ENCODE assay signal across 1 cellular context in the genomic region with DNA sequence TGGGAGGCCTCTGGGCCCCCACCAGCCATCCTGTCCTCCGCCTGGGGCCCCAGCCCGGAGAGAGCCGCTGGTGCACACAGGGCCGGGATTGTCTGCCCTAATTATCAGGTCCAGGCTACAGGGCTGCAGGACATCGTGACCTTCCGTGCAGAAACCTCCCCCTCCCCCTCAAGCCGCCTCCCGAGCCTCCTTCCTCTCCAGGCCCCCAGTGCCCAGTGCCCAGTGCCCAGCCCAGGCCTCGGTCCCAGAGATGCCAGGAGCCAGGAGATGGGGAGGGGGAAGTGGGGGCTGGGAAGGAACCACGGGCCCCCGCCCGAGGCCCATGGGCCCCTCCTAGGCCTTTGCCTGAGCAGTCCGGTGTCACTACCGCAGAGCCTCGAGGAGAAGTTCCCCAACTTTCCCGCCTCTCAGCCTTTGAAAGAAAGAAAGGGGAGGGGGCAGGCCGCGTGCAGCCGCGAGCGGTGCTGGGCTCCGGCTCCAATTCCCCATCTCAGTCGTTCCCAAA.
TF ChIP-seq lines count a peak whose summit lies in the region.

No MANE protein-coding gene starts in this region.

TF ChIP-seq in HepG2, 621 proteins besides CTCF, POLR2A, EP300 and RAD21 (continued from another document and continues in another):
- TF ChIP-seq ZHX2 (IDR thresholded peaks at IDR 0.05; ENCODE audit: low read depth) = peak; percentile 7; the same call in 1 of the 2 replicates
- no peak for TF ChIP-seq ZHX2 (CRISPR knock-in tag; IDR thresholded peaks at IDR 0.05; ENCODE audit: borderline replicate concordance)
- TF ChIP-seq PHF8 (CRISPR knock-in tag; IDR thresholded peaks at IDR 0.05) = peak; percentile 4; the same call in 1 of the 2 replicates
- TF ChIP-seq HOXD1 (CRISPR knock-in tag; IDR thresholded peaks at IDR 0.05) = 0 out of 2 replicates have a peak, but pooled peaks have one; percentile 33
- TF ChIP-seq ZNF350 (CRISPR knock-in tag; IDR thresholded peaks at IDR 0.05; ENCODE audit: borderline replicate concordance, low read depth) = peak; percentile 73; the same call in 1 of the 2 replicates
- peak; percentile 84 for TF ChIP-seq ZFX (CRISPR knock-in tag; IDR thresholded peaks at IDR 0.05; ENCODE audit: low read depth)
- peak; percentile 84; the same call in 1 of the 2 replicates for TF ChIP-seq MAZ (IDR thresholded peaks at IDR 0.05; ENCODE audit: borderline replicate concordance, low read depth, low read length)
- TF ChIP-seq MAZ (CRISPR knock-in tag; IDR thresholded peaks at IDR 0.05; ENCODE audit: low read depth) = peak; percentile 31
- TF ChIP-seq NR2F2 (IDR thresholded peaks at IDR 0.05; ENCODE audit: borderline replicate concordance, low read depth) = no peak
- TF ChIP-seq ZNF629 (CRISPR knock-in tag; conservative IDR thresholded peaks at IDR 0.05) = no peak
- TF ChIP-seq SNAPC2 (CRISPR knock-in tag; IDR thresholded peaks at IDR 0.05) = 0 out of 2 replicates have a peak, but pooled peaks have one; percentile 28
- peak; percentile 41; the same call in 1 of the 2 replicates for TF ChIP-seq POLR2AphosphoS5 (IDR thresholded peaks at IDR 0.05; ENCODE audit: low read depth, low read length)
- TF ChIP-seq SNAI1 (CRISPR knock-in tag; IDR thresholded peaks at IDR 0.05; ENCODE audit: borderline replicate concordance) = peak; percentile 14; the same call in 1 of the 2 replicates
- peak in 1 of 2 experiments; percentile 15; a peak in 1 of 4 replicates for TF ChIP-seq NR2F1 (CRISPR knock-in tag; IDR thresholded peaks at IDR 0.05)
- no peak for TF ChIP-seq BCL6 (CRISPR knock-in tag; IDR thresholded peaks at IDR 0.05)
- no peak; the same call in 1 of the 2 replicates for TF ChIP-seq IKZF5 (CRISPR knock-in tag; IDR thresholded peaks at IDR 0.05)
- TF ChIP-seq PCBP2 (optimal IDR thresholded peaks at IDR 0.05; ENCODE audit: low read depth, low read length, poor library complexity, severe bottlenecking) = peak; percentile 10
- TF ChIP-seq, protein P1, sequence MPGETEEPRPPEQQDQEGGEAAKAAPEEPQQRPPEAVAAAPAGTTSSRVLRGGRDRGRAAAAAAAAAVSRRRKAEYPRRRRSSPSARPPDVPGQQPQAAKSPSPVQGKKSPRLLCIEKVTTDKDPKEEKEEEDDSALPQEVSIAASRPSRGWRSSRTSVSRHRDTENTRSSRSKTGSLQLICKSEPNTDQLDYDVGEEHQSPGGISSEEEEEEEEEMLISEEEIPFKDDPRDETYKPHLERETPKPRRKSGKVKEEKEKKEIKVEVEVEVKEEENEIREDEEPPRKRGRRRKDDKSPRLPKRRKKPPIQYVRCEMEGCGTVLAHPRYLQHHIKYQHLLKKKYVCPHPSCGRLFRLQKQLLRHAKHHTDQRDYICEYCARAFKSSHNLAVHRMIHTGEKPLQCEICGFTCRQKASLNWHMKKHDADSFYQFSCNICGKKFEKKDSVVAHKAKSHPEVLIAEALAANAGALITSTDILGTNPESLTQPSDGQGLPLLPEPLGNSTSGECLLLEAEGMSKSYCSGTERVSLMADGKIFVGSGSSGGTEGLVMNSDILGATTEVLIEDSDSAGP (CRISPR knock-in tag; IDR thresholded peaks at IDR 0.05; ENCODE audit: borderline replicate concordance) = peak; percentile 74
- 0 out of 2 replicates have a peak, but pooled peaks have one; percentile 38 for TF ChIP-seq ZNF740 (CRISPR knock-in tag; IDR thresholded peaks at IDR 0.05)
- peak; percentile 37; the same call in 1 of the 2 replicates for TF ChIP-seq ZNF768 (CRISPR knock-in tag; IDR thresholded peaks at IDR 0.05)
- TF ChIP-seq ZNF251 (CRISPR knock-in tag; IDR thresholded peaks at IDR 0.05) = peak; percentile 32; the same call in 1 of the 2 replicates
- 0 out of 2 replicates have a peak, but pooled peaks have one; percentile 5 for TF ChIP-seq DPF2 (CRISPR knock-in tag; IDR thresholded peaks at IDR 0.05; ENCODE audit: borderline replicate concordance, low read depth)
- TF ChIP-seq RFXANK (CRISPR knock-in tag; IDR thresholded peaks at IDR 0.05) = no peak
- peak; percentile 39; the same call in 1 of the 2 replicates for TF ChIP-seq ZZZ3 (CRISPR knock-in tag; IDR thresholded peaks at IDR 0.05; ENCODE audit: borderline replicate concordance)
- TF ChIP-seq ZBTB4 (CRISPR knock-in tag; IDR thresholded peaks at IDR 0.05; ENCODE audit: borderline replicate concordance) = peak; percentile 56; the same call in 1 of the 2 replicates
- TF ChIP-seq ZNF253 (CRISPR knock-in tag; IDR thresholded peaks at IDR 0.05; ENCODE audit: borderline replicate concordance) = no peak
- 0 out of 2 replicates have a peak, but pooled peaks have one; percentile 7 for TF ChIP-seq ZNF101 (CRISPR knock-in tag; IDR thresholded peaks at IDR 0.05; ENCODE audit: borderline replicate concordance, low read depth)
- no peak for TF ChIP-seq FOXO1 (CRISPR knock-in tag; IDR thresholded peaks at IDR 0.05)
- TF ChIP-seq, protein P2, sequence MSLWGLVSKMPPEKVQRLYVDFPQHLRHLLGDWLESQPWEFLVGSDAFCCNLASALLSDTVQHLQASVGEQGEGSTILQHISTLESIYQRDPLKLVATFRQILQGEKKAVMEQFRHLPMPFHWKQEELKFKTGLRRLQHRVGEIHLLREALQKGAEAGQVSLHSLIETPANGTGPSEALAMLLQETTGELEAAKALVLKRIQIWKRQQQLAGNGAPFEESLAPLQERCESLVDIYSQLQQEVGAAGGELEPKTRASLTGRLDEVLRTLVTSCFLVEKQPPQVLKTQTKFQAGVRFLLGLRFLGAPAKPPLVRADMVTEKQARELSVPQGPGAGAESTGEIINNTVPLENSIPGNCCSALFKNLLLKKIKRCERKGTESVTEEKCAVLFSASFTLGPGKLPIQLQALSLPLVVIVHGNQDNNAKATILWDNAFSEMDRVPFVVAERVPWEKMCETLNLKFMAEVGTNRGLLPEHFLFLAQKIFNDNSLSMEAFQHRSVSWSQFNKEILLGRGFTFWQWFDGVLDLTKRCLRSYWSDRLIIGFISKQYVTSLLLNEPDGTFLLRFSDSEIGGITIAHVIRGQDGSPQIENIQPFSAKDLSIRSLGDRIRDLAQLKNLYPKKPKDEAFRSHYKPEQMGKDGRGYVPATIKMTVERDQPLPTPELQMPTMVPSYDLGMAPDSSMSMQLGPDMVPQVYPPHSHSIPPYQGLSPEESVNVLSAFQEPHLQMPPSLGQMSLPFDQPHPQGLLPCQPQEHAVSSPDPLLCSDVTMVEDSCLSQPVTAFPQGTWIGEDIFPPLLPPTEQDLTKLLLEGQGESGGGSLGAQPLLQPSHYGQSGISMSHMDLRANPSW (CRISPR knock-in tag; IDR thresholded peaks at IDR 0.05; ENCODE audit: borderline replicate concordance) = peak; percentile 52
- TF ChIP-seq NCOR1 (IDR thresholded peaks at IDR 0.05; ENCODE audit: borderline replicate concordance, low read length) = 0 out of 2 replicates have a peak, but pooled peaks have one; percentile 44
- TF ChIP-seq ZSCAN30 (CRISPR knock-in tag; IDR thresholded peaks at IDR 0.05) = peak; percentile 88
- peak; percentile 52; the same call in 1 of the 2 replicates for TF ChIP-seq ZNF678 (CRISPR knock-in tag; IDR thresholded peaks at IDR 0.05)
- TF ChIP-seq, protein P3, sequence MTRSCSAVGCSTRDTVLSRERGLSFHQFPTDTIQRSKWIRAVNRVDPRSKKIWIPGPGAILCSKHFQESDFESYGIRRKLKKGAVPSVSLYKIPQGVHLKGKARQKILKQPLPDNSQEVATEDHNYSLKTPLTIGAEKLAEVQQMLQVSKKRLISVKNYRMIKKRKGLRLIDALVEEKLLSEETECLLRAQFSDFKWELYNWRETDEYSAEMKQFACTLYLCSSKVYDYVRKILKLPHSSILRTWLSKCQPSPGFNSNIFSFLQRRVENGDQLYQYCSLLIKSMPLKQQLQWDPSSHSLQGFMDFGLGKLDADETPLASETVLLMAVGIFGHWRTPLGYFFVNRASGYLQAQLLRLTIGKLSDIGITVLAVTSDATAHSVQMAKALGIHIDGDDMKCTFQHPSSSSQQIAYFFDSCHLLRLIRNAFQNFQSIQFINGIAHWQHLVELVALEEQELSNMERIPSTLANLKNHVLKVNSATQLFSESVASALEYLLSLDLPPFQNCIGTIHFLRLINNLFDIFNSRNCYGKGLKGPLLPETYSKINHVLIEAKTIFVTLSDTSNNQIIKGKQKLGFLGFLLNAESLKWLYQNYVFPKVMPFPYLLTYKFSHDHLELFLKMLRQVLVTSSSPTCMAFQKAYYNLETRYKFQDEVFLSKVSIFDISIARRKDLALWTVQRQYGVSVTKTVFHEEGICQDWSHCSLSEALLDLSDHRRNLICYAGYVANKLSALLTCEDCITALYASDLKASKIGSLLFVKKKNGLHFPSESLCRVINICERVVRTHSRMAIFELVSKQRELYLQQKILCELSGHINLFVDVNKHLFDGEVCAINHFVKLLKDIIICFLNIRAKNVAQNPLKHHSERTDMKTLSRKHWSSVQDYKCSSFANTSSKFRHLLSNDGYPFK (CRISPR knock-in tag; IDR thresholded peaks at IDR 0.05; ENCODE audit: borderline replicate concordance) = peak; percentile 34; the same call in 1 of the 2 replicates
- TF ChIP-seq ZC3H13 (CRISPR knock-in tag; IDR thresholded peaks at IDR 0.05) = peak; percentile 13; the same call in 1 of the 2 replicates
